Comparison of ENCODE assay signal across 30 cellular contexts in genomic region chr4:155339999-155340398, GRCh38.
"Had no signal": no experiment of that assay in that cellular context is flagged by ENCODE, and none has a peak within 500 bp of the region (broad histone marks: within the 10 kb centered on the region; RNA-seq: fewer than 3 reads in every experiment).

No MANE protein-coding gene starts in this region.

- H3K4me3 ChIP-seq: ovary, psoas muscle, right lobe of liver, sigmoid colon, stomach, thoracic aorta, thyroid gland, tibial nerve, upper lobe of left lung, uterus had no signal

- H3K27me3 Mint-ChIP-seq: progenitor cell of endocrine pancreas had no signal

- H3K4me3 Mint-ChIP-seq: natural killer cell treated with Interleukin-12 subunit alpha and Interleukin-12 subunit beta and Interleukin-15 and Interleukin-18, amount 100 ng/mL, for 72 hours; nephron progenitor cell; neural crest cell; stimulated activated effector memory CD8-positive, alpha-beta T cell treated with anti-CD3 and anti-CD28 coated beads, Interleukin-12 subunit alpha, Interleukin-12 subunit beta, amount 100 ng/mL, for 72 hours; stimulated activated naive B cell treated with anti-CD40 and anti-IgM and Interleukin-4, amounts not matched to agents 10 μg/mL and 1 μg/mL and 100 μg/mL, for 72 hours; stimulated activated naive CD8-positive, alpha-beta T cell treated with anti-CD3 and anti-CD28 coated beads, Interleukin-15, Interleukin-2, amounts not matched to agents 100 ng/mL and 50 ng/mL, for 24 hours had no signal

- H3K4me1 ChIP-seq: parathyroid adenoma, psoas muscle, right lobe of liver, sigmoid colon, stomach, thyroid gland, tibial nerve, upper lobe of left lung, uterus had no signal

- H3K36me3 Mint-ChIP-seq: stimulated activated effector memory CD8-positive, alpha-beta T cell treated with anti-CD3 and anti-CD28 coated beads, Interleukin-12 subunit alpha, Interleukin-12 subunit beta, amount 100 ng/mL, for 72 hours had no signal

- FAIRE-seq: small intestine had no signal

- H3K27me3 ChIP-seq: neutrophil, ovary, right lobe of liver, sigmoid colon, stomach, thyroid gland, tibial nerve, upper lobe of left lung, uterus had no signal

- H3K4me1 Mint-ChIP-seq: naive thymus-derived CD8-positive, alpha-beta T cell; nephron progenitor cell; neural crest cell; stimulated activated effector memory CD8-positive, alpha-beta T cell treated with anti-CD3 and anti-CD28 coated beads, Interleukin-12 subunit alpha, Interleukin-12 subunit beta, amount 100 ng/mL, for 72 hours; stimulated activated naive B cell treated with anti-CD40 and anti-IgM and Interleukin-4, amounts not matched to agents 10 μg/mL and 1 μg/mL and 100 μg/mL, for 72 hours had no signal

- ATAC-seq: naive thymus-derived CD8-positive, alpha-beta T cell; natural killer cell treated with Interleukin-12 subunit alpha and Interleukin-12 subunit beta and Interleukin-15 and Interleukin-18, amount 100 ng/mL, for 72 hours; psoas muscle; right cardiac atrium; stimulated activated effector memory CD8-positive, alpha-beta T cell treated with anti-CD3 and anti-CD28 coated beads, Interleukin-12 subunit alpha, Interleukin-12 subunit beta, amount 100 ng/mL, for 72 hours; stimulated activated naive B cell treated with anti-CD40 and anti-IgM and Interleukin-4, amounts not matched to agents 10 μg/mL and 1 μg/mL and 100 μg/mL, for 72 hours had no signal

- H3K9ac ChIP-seq: parathyroid adenoma had no signal

- H3K79me2 ChIP-seq: parathyroid adenoma had no signal

- H3K9me3 ChIP-seq: neutrophil, ovary, psoas muscle, sigmoid colon, thoracic aorta, thyroid gland, tibial nerve, upper lobe of left lung, uterus had no signal

- DNase-seq: naive thymus-derived CD8-positive, alpha-beta T cell; nephron progenitor cell; nucleus accumbens; ovary; posterior cingulate gyrus; psoas muscle; right cardiac atrium; right lobe of liver; sigmoid colon; stimulated activated CD4-positive, alpha-beta T cell treated with anti-CD3 and anti-CD28 coated beads, Interleukin-15, amount 100 ng/mL, for 24 hours; stimulated activated CD4-positive, alpha-beta T cell treated with anti-CD3 and anti-CD28 coated beads, Interleukin-2, amount 100 ng/mL, for 24 hours; stimulated activated CD4-positive, alpha-beta T cell treated with anti-CD3 and anti-CD28 coated beads, Interleukin-2, amount 100 ng/mL, for 48 hours; stimulated activated CD4-positive, alpha-beta T cell treated with anti-CD3 and anti-CD28 coated beads, Interleukin-4, amount 100 ng/mL, for 24 hours; stimulated activated naive B cell treated with anti-CD40 and anti-IgM and Interleukin-4, amounts not matched to agents 10 μg/mL and 1 μg/mL and 100 μg/mL, for 72 hours; stimulated activated naive CD4-positive, alpha-beta T cell treated with Interleukin-2 at 50 U/mL for 16 hours; stomach; thyroid gland; trophoblast cell; upper lobe of left lung; uterus had no signal

- H3K27ac ChIP-seq: neutrophil, ovary, parathyroid adenoma, psoas muscle, right lobe of liver, sigmoid colon, stomach, thoracic aorta, thyroid gland, tibial nerve, upper lobe of left lung, uterus had no signal

- H3K27ac Mint-ChIP-seq: naive thymus-derived CD8-positive, alpha-beta T cell; natural killer cell treated with Interleukin-12 subunit alpha and Interleukin-12 subunit beta and Interleukin-15 and Interleukin-18, amount 100 ng/mL, for 72 hours; nephron progenitor cell; progenitor cell of endocrine pancreas; stimulated activated effector memory CD8-positive, alpha-beta T cell treated with anti-CD3 and anti-CD28 coated beads, Interleukin-12 subunit alpha, Interleukin-12 subunit beta, amount 100 ng/mL, for 72 hours; stimulated activated naive B cell treated with anti-CD40 and anti-IgM and Interleukin-4, amounts not matched to agents 10 μg/mL and 1 μg/mL and 100 μg/mL, for 72 hours; stimulated activated naive CD8-positive, alpha-beta T cell treated with anti-CD3 and anti-CD28 coated beads, Interleukin-15, Interleukin-2, amounts not matched to agents 100 ng/mL and 50 ng/mL, for 24 hours had no signal

- H2AFZ ChIP-seq: parathyroid adenoma had no signal

- H3K36me3 ChIP-seq: neutrophil, ovary, right lobe of liver, thyroid gland, upper lobe of left lung, uterus had no signal
